Comparison of ENCODE assay signal across 18 cellular contexts in genomic region chr3:56724580-56725142, GRCh38. TPM values are rescaled to one million over a fixed set of nuclear protein-coding genes. Genes with fewer than 3 reads are reported as not detected.
DNase-seq lines count a peak whose midpoint lies in the region; ATAC-seq, FAIRE-seq and TF ChIP-seq lines count a peak whose summit lies in the region.
"Had no signal": no experiment of that assay in that cellular context is flagged by ENCODE, and none has a peak within 500 bp of the region (broad histone marks: within the 10 kb centered on the region; RNA-seq: fewer than 3 reads in every experiment).

No MANE protein-coding gene starts in this region.

- intact Hi-C loops in activated CD4-positive, alpha-beta T cell treated with anti-CD3 and anti-CD28 coated beads, Interleukin-2, amount 10 ng/mL, durations not matched to agents 24 days and 14 days (cut with micrococcal nuclease), result loop anchor here (1.0 to 5.0 kb wide), 6 partner anchors 29 to 194 kb away; no protein-coding TSS in a partner anchor
- intact Hi-C loops in GM12878 (cut with micrococcal nuclease; ENCODE audit: unreplicated experiment), result loop anchor here (1.0 kb wide), 2 partner anchors 29 to 75 kb away; no protein-coding TSS in a partner anchor

- TF ChIP-seq EP300 in Ishikawa (IDR thresholded peaks at IDR 0.05; ENCODE audit: borderline replicate concordance) (peak; percentile 46; the same call in 1 of the 2 replicates), GM12878 (IDR thresholded peaks at IDR 0.05; ENCODE audit: borderline replicate concordance in 1 of 2, control insufficient read depth in 1 of 2, low read depth in 2 of 2, low read length in 2 of 2) (no peak)

- TF ChIP-seq POLR2A in GM12878 (IDR thresholded peaks at IDR 0.05; ENCODE audit: low read depth, low read length), result no peak

- BruUV-seq in GM12878 (replicated peaks; lab: Mats Ljungman, UMichigan), result no TSS peak

- peaks cover 15 to 26% of the 10 kb centered on the region in 2 experiments for H3K36me3 ChIP-seq in GM12878 (ENCODE audit: control insufficient read depth in 2 of 2, insufficient read depth in 2 of 2, low read length in 1 of 2)
- H3K36me3 ChIP-seq: brain microvascular endothelial cell had no signal

- WGBS in GM12878 (ENCODE audit: insufficient coverage, insufficient replicate concordance, low lambda C conversion rate, missing lambda C conversion rate), result 86% methylated on average over 3 of the region's 3 CpGs

- H3K4me1 Mint-ChIP-seq in activated CD4-positive, alpha-beta T cell treated with anti-CD3 and anti-CD28 coated beads, Interleukin-2, amount 10 ng/mL, durations not matched to agents 24 days and 14 days, result peaks cover 52% of the 10 kb centered on the region
- H3K4me1 Mint-ChIP-seq in stimulated activated memory B cell treated with anti-CD40 and anti-IgM and Interleukin-4, amounts not matched to agents 10 μg/mL and 1 μg/mL and 100 μg/mL, for 72 hours, result peaks cover 15% of the 10 kb centered on the region

- H3K4me2 ChIP-seq in GM12878 (ENCODE audit: control insufficient read depth, insufficient read depth), result peak overlapping the region; percentile 51
- H3K4me2 ChIP-seq: A549 had no signal

- H3K9me3 Mint-ChIP-seq in activated CD4-positive, alpha-beta T cell treated with anti-CD3 and anti-CD28 coated beads, Interleukin-2, amount 10 ng/mL, durations not matched to agents 24 days and 14 days, result no peaks in the 10 kb centered on the region
- no peaks in the 10 kb centered on the region for H3K9me3 Mint-ChIP-seq in stimulated activated memory B cell treated with anti-CD40 and anti-IgM and Interleukin-4, amounts not matched to agents 10 μg/mL and 1 μg/mL and 100 μg/mL, for 72 hours

- in situ Hi-C loops in GM12878 (cut with MboI), result no loop called here

- FAIRE-seq in GM12878 (lab: Jason Lieb, UNC), result no peak
- FAIRE-seq: A549, endothelial cell of umbilical vein, RCC 7860 had no signal

- no peak for DNase-seq in activated CD4-positive, alpha-beta T cell treated with anti-CD3 and anti-CD28 coated beads, Interleukin-2, amount 10 ng/mL, durations not matched to agents 24 days and 14 days
- DNase-seq in activated CD4-positive, alpha-beta T cell treated with anti-CD3 and anti-CD28 coated beads, Interleukin-2, amount 50 U/mL, for 1 hour, result no peak
- DNase-seq in GM12878 (ENCODE audit: low read depth, low spot score) (no peak), AG20443 (ENCODE audit: low spot score) (no peak), NCI-H1048 (lab: John Stamatoyannopoulos, UW) (no peak)
- DNase-seq: brain microvascular endothelial cell, DMS53, heart left ventricle, NCI-H226, T1000 had no signal

- CTCF ChIA-PET in GM12878 (lab: Yijun Ruan, JAX), result interaction anchor here (1.1 to 9.6 kb wide), 15 partner anchors 9 to 264 kb away, joined by 3 to 108 read pairs (median 6); partner anchors contain the start of gene ARHGEF3

- peak overlapping the region; percentile 79 for H3K4me3 Mint-ChIP-seq in activated CD4-positive, alpha-beta T cell treated with anti-CD3 and anti-CD28 coated beads, Interleukin-2, amount 10 ng/mL, durations not matched to agents 24 days and 14 days
- H3K4me3 Mint-ChIP-seq in stimulated activated memory B cell treated with anti-CD40 and anti-IgM and Interleukin-4, amounts not matched to agents 10 μg/mL and 1 μg/mL and 100 μg/mL, for 72 hours, result no peak overlapping the region
- H3K4me3 Mint-ChIP-seq: type B pancreatic cell had no signal

- peaks cover 72% of the 10 kb centered on the region for H3K36me3 Mint-ChIP-seq in activated CD4-positive, alpha-beta T cell treated with anti-CD3 and anti-CD28 coated beads, Interleukin-2, amount 10 ng/mL, durations not matched to agents 24 days and 14 days (ENCODE audit: low read depth)
- H3K36me3 Mint-ChIP-seq in stimulated activated memory B cell treated with anti-CD40 and anti-IgM and Interleukin-4, amounts not matched to agents 10 μg/mL and 1 μg/mL and 100 μg/mL, for 72 hours, result peaks cover 42% of the 10 kb centered on the region

- no peaks in the 10 kb centered on the region for H3K27me3 Mint-ChIP-seq in activated CD4-positive, alpha-beta T cell treated with anti-CD3 and anti-CD28 coated beads, Interleukin-2, amount 10 ng/mL, durations not matched to agents 24 days and 14 days
- H3K27me3 Mint-ChIP-seq in stimulated activated memory B cell treated with anti-CD40 and anti-IgM and Interleukin-4, amounts not matched to agents 10 μg/mL and 1 μg/mL and 100 μg/mL, for 72 hours, result no peaks in the 10 kb centered on the region
- H3K27me3 Mint-ChIP-seq: type B pancreatic cell had no signal

- peak overlapping the region; percentile 70 for H3K27ac ChIP-seq in GM12878 (ENCODE audit: control insufficient read depth, insufficient read depth)
- H3K27ac ChIP-seq: A549, brain microvascular endothelial cell, neutrophil had no signal

- RAD21 ChIA-PET in GM12878 (lab: Charles Lee; ENCODE audit: unreplicated experiment), result interaction anchor here (0.6 to 9.8 kb wide), 16 partner anchors 15 to 264 kb away, joined by 3 to 199 read pairs (median 4); partner anchors contain the start of gene ARHGEF3

- H3K9ac ChIP-seq in GM12878 (ENCODE audit: control insufficient read depth, insufficient read depth, low read length), result no peak overlapping the region; the same call in 1 of the 2 replicates

- TF ChIP-seq CTCF in GM12878 (IDR thresholded peaks at IDR 0.05 in 2 of 3, conservative IDR thresholded peaks at IDR 0.05 in 1 of 3; ENCODE audit: control insufficient read depth in 2 of 3, extremely low read depth in 1 of 3, insufficient read depth in 1 of 3, low read depth in 3 of 3, low read length in 3 of 3), result no peak

- peak overlapping the region; percentile 79 for H3K27ac Mint-ChIP-seq in activated CD4-positive, alpha-beta T cell treated with anti-CD3 and anti-CD28 coated beads, Interleukin-2, amount 10 ng/mL, durations not matched to agents 24 days and 14 days
- peak overlapping the region; percentile 71 for H3K27ac Mint-ChIP-seq in stimulated activated memory B cell treated with anti-CD40 and anti-IgM and Interleukin-4, amounts not matched to agents 10 μg/mL and 1 μg/mL and 100 μg/mL, for 72 hours
- H3K27ac Mint-ChIP-seq: type B pancreatic cell had no signal

- H3K79me2 ChIP-seq in GM12878 (ENCODE audit: control insufficient read depth, insufficient read depth, low read length), result no peaks in the 10 kb centered on the region

- peak overlapping the region; percentile 34; the same call in 1 of the 2 replicates for H3K4me3 ChIP-seq in GM12878
- H3K4me3 ChIP-seq: A549, heart left ventricle had no signal

- H2AFZ ChIP-seq in GM12878 (ENCODE audit: control insufficient read depth, low read depth, low read length), result no peak overlapping the region; the same call in 1 of the 2 replicates

- SMC1A ChIA-PET in GM12878 (lab: Charles Lee; ENCODE audit: uncharacterized antibody, unreplicated experiment), result interaction anchor here (0.7 to 8.7 kb wide), 16 partner anchors 11 to 193 kb away, joined by 3 to 152 read pairs (median 6); partner anchors contain the start of gene ARHGEF3

- no peaks in the 10 kb centered on the region for H4K20me1 ChIP-seq in GM12878 (ENCODE audit: control insufficient read depth, insufficient read depth)

- H3K4me1 ChIP-seq in GM12878 (ENCODE audit: control insufficient read depth, insufficient read depth, low read length), result peaks cover 26% of the 10 kb centered on the region
- H3K4me1 ChIP-seq: A549, heart left ventricle had no signal

- no peaks in the 10 kb centered on the region for H3K9me3 ChIP-seq in GM12878 (replicated peaks; ENCODE audit: control insufficient read depth, insufficient read depth, low read length)
- H3K9me3 ChIP-seq: A549, heart left ventricle, neutrophil had no signal

- no peaks in the 10 kb centered on the region for H3K27me3 ChIP-seq in GM12878 (replicated peaks in 1 of 2; ENCODE audit: control insufficient read depth in 2 of 2, insufficient read depth in 2 of 2, low read length in 1 of 2)
- H3K27me3 ChIP-seq: brain microvascular endothelial cell, heart left ventricle, neutrophil had no signal

- TF ChIP-seq RAD21 in Ishikawa (IDR thresholded peaks at IDR 0.05; ENCODE audit: low read depth) (no peak), GM12878 (IDR thresholded peaks at IDR 0.05; ENCODE audit: insufficient read depth, low read depth, low read length) (no peak)

- POLR2A ChIA-PET in GM12878 (lab: Charles Lee), result interaction anchor here (0.8 to 3.0 kb wide), 6 partner anchors 28 to 74 kb away, joined by 3 to 84 read pairs (median 6); partner anchors contain the start of gene ARHGEF3

- ATAC-seq in GM12878 (peak; percentile 7), GM18870 (IDR thresholded peaks at IDR 0.05; ENCODE audit: unreplicated experiment) (no peak)
- ATAC-seq in stimulated activated memory B cell treated with anti-CD40 and anti-IgM and Interleukin-4, amounts not matched to agents 10 μg/mL and 1 μg/mL and 100 μg/mL, for 72 hours, result no peak
- ATAC-seq: A549, heart left ventricle had no signal

TF ChIP-seq in Ishikawa, 13 proteins besides CTCF, POLR2A, EP300 and RAD21 (continues in another document):
- TF ChIP-seq CREB1 (IDR thresholded peaks at IDR 0.05; ENCODE audit: low read depth), result peak; percentile 53
- peak; percentile 76 for TF ChIP-seq TEAD4 (IDR thresholded peaks at IDR 0.05)
- TF ChIP-seq NFIC (IDR thresholded peaks at IDR 0.05), result no peak
- TF ChIP-seq EGR1 (IDR thresholded peaks at IDR 0.05), result no peak

TF ChIP-seq in GM12878, 131 proteins besides CTCF, POLR2A, EP300 and RAD21 (continues in another document):
- 0 out of 2 replicates have a peak, but pooled peaks have one; percentile 13 for TF ChIP-seq JUNB (IDR thresholded peaks at IDR 0.05)

RNA-seq across cellular contexts. Expression of gene TASOR, which starts 41.6 kb away (rescaled TPM):
- 65.0 and 65.1 TPM in 2 replicates for total RNA-seq in activated CD4-positive, alpha-beta T cell treated with anti-CD3 and anti-CD28 coated beads, Interleukin-2, amount 10 ng/mL, durations not matched to agents 24 days and 14 days
- 120 and 130 TPM in 2 replicates for total RNA-seq in GM12878 (2013; cell fraction: nucleolus; rRNA removed)
- 59.2 and 66.6 TPM in 2 replicates for total RNA-seq in GM12878 (2014; rRNA removed)
- total RNA-seq in GM12878 (2014; rRNA removed; fragmentation: Illumina TruSeq; extraction: Trizol), result 95.1 and 106 TPM in 2 replicates
- 53.7 and 54.5 TPM in 2 replicates for total RNA-seq in GM12878 (2021)
- polyA plus RNA-seq in GM12878 (2011; ENCODE audit: low read depth), result 38.7 TPM
- 70.3 and 123 TPM in 2 replicates for polyA plus RNA-seq in GM12878 (2011; rRNA removed)
- 24.3 and 26.6 TPM in 2 replicates for polyA plus RNA-seq in GM12878 (2011; cell fraction: cytosol; rRNA removed)
- polyA plus RNA-seq in GM12878 (2011; cell fraction: nucleus; rRNA removed), result 37.5 and 38.6 TPM in 2 replicates
- 34.3 and 47.3 TPM in 2 replicates for polyA plus RNA-seq in GM12878 (2012)
- polyA plus RNA-seq in GM12878 (2014; fragmentation: Illumina TruSeq; extraction: Trizol), result 78.2 and 109 TPM in 2 replicates
- 10 to 100 TPM; 29.6 to 30.5 TPM for polyA plus RNA-seq in GM12878 (2014; fragmentation: Nextera tagmentation; extraction: Ambion mirVana)
- 36.0 and 51.5 TPM in 2 replicates for polyA plus RNA-seq in GM12878 (2014; rRNA removed)
- 10 to 100 TPM; 32.9 to 33.0 TPM for polyA plus RNA-seq in GM12878 (2016; fragmentation: Nextera tagmentation; extraction: Ambion mirVana)
- 67.7 and 78.0 TPM in 2 replicates for polyA minus RNA-seq in GM12878 (2011; rRNA and poly(A)+ RNA removed)
- 32.5 and 35.0 TPM in 2 replicates for polyA minus RNA-seq in GM12878 (2011; cell fraction: cytosol; rRNA and poly(A)+ RNA removed)
- polyA minus RNA-seq in GM12878 (2011; cell fraction: nucleus; rRNA and poly(A)+ RNA removed), result 25.5 and 43.7 TPM in 2 replicates
